Comparison of ENCODE assay signal across 21 cellular contexts in the genomic region with DNA sequence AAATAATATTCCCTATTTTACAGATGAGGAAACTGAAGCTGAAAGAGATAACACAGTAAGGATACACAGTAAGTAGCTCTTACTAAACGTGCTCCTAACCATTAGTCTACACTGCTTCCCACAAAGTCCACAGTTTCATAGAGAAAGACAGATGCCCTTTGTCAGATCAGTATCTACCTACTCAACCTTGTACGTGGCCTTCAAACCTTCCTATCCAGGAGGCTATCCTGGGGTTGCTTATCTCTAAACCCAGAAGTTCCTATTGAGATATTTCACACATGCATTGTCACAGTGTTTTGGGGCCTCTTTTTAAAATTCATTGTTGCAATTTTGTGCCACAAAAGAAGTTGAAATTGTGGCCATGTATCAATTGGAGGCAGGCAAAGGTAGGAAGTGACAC.
"Had no signal": no experiment of that assay in that cellular context is flagged by ENCODE, and none has a peak within 500 bp of the region (broad histone marks: within the 10 kb centered on the region; RNA-seq: fewer than 3 reads in every experiment).

No MANE protein-coding gene starts in this region.

- DNase-seq: Kasumi-1, MM.1S, NCI-H1092 treated with DMSO at 0.1 percent for 48 hours, NCI-H1436, NCI-H187, NCI-H2029, NCI-H2081 treated with DMSO at 0.1 percent for 48 hours, NCI-H2171, NCI-H226, NCI-H446, NCI-H510A, NCI-H524 treated with DMSO at 0.1 percent for 48 hours, NCI-H69, NCI-H774, PC-9, Peyer's patch, SHP77 treated with DMSO at 0.1 percent for 48 hours, SJCRH30 had no signal

- H3K27me3 ChIP-seq: Peyer's patch, SJCRH30 had no signal

- H3K9me3 ChIP-seq: Peyer's patch, SJCRH30 had no signal

- H3K4me3 ChIP-seq: PC-9, Peyer's patch, SJCRH30 had no signal

- H3K36me3 ChIP-seq: Peyer's patch, SJCRH30 had no signal

- H3K4me1 ChIP-seq: Peyer's patch had no signal

- ATAC-seq: Right ventricle myocardium inferior, SK-N-SH treated with all-trans-retinoic acid at 6 μM for 48 hours had no signal

- H3K27ac ChIP-seq: KMS-11, PC-9, Peyer's patch, SJCRH30 had no signal
